ENCODE assay signal across 8 cellular contexts in genomic region chr13:61880576-61881283, GRCh38.
DNase-seq lines count a peak whose midpoint lies in the region; ATAC-seq and TF ChIP-seq lines count a peak whose summit lies in the region.

No MANE protein-coding gene starts in this region.

- intact Hi-C loops in activated CD8-positive, alpha-beta T cell treated with anti-CD3 and anti-CD28 coated beads for 36 hours (cut with micrococcal nuclease), result no loop called here
- intact Hi-C loops in PC-9 (cut with micrococcal nuclease; ENCODE audit: unreplicated experiment), result no loop called here
- intact Hi-C loops in naive thymus-derived CD4-positive, alpha-beta T cell (cut with micrococcal nuclease), result no loop called here

- no peak overlapping the region for H3K4me3 Mint-ChIP-seq in activated CD8-positive, alpha-beta T cell treated with anti-CD3 and anti-CD28 coated beads for 36 hours
- H3K4me3 Mint-ChIP-seq in activated CD8-positive, alpha-beta T cell treated with anti-CD3 and anti-CD28 coated beads, Interleukin-2, amount 10 ng/mL, durations not matched to agents 7 days and 5 days, result no peak overlapping the region
- H3K4me3 Mint-ChIP-seq in glutamatergic neuron (ENCODE audit: unreplicated experiment), result no peak overlapping the region
- H3K4me3 Mint-ChIP-seq in naive thymus-derived CD4-positive, alpha-beta T cell, result no peak overlapping the region
- H3K4me3 Mint-ChIP-seq in activated naive CD8-positive, alpha-beta T cell treated with anti-CD3 and anti-CD28 coated beads for 36 hours, result no peak overlapping the region

- no peaks in the 10 kb centered on the region for H3K36me3 Mint-ChIP-seq in activated CD8-positive, alpha-beta T cell treated with anti-CD3 and anti-CD28 coated beads for 36 hours (ENCODE audit: low read depth)
- no peaks in the 10 kb centered on the region for H3K36me3 Mint-ChIP-seq in activated CD8-positive, alpha-beta T cell treated with anti-CD3 and anti-CD28 coated beads, Interleukin-2, amount 10 ng/mL, durations not matched to agents 7 days and 5 days (ENCODE audit: low read depth)
- H3K36me3 Mint-ChIP-seq in glutamatergic neuron (ENCODE audit: unreplicated experiment), result peaks cover 8% of the 10 kb centered on the region
- peaks cover 0 to 4% (median 0%) of the 10 kb centered on the region in 5 donors for H3K36me3 Mint-ChIP-seq in naive thymus-derived CD4-positive, alpha-beta T cell
- H3K36me3 Mint-ChIP-seq in activated naive CD8-positive, alpha-beta T cell treated with anti-CD3 and anti-CD28 coated beads for 36 hours, result no peaks in the 10 kb centered on the region

- H3K36me3 ChIP-seq in PC-9 (ENCODE audit: low read depth), result no peaks in the 10 kb centered on the region
- no peaks in the 10 kb centered on the region for H3K36me3 ChIP-seq in naive thymus-derived CD4-positive, alpha-beta T cell (ENCODE audit: control insufficient read depth in 2 of 3, insufficient read depth in 3 of 3, low read length in 3 of 3)

- H4K20me1 ChIP-seq in PC-9 (ENCODE audit: insufficient read depth), result no peaks in the 10 kb centered on the region

- peak; percentile 2 for DNase-seq in activated CD8-positive, alpha-beta T cell treated with anti-CD3 and anti-CD28 coated beads for 36 hours
- DNase-seq in activated CD8-positive, alpha-beta T cell treated with anti-CD3 and anti-CD28 coated beads, Interleukin-2, amount 10 ng/mL, durations not matched to agents 7 days and 5 days, result no peak
- DNase-seq in PC-9 (peak in 1 of 2 experiments; percentile 8), glutamatergic neuron (no peak), NCI-H2227 treated with DMSO at 0.1 percent for 48 hours (lab: John Stamatoyannopoulos, UW) (no peak)
- DNase-seq in naive thymus-derived CD4-positive, alpha-beta T cell, result no peak
- no peak for DNase-seq in activated naive CD8-positive, alpha-beta T cell treated with anti-CD3 and anti-CD28 coated beads for 36 hours

- H3K9me3 Mint-ChIP-seq in activated CD8-positive, alpha-beta T cell treated with anti-CD3 and anti-CD28 coated beads for 36 hours, result peaks cover 8% of the 10 kb centered on the region
- peaks cover 13% of the 10 kb centered on the region for H3K9me3 Mint-ChIP-seq in activated CD8-positive, alpha-beta T cell treated with anti-CD3 and anti-CD28 coated beads, Interleukin-2, amount 10 ng/mL, durations not matched to agents 7 days and 5 days (ENCODE audit: insufficient read depth)
- peaks cover 2% of the 10 kb centered on the region for H3K9me3 Mint-ChIP-seq in glutamatergic neuron (ENCODE audit: unreplicated experiment)
- peaks cover 0 to 26% (median 8%) of the 10 kb centered on the region in 11 donors for H3K9me3 Mint-ChIP-seq in naive thymus-derived CD4-positive, alpha-beta T cell
- H3K9me3 Mint-ChIP-seq in activated naive CD8-positive, alpha-beta T cell treated with anti-CD3 and anti-CD28 coated beads for 36 hours, result peaks cover 6% of the 10 kb centered on the region

- H3K27ac Mint-ChIP-seq in activated CD8-positive, alpha-beta T cell treated with anti-CD3 and anti-CD28 coated beads for 36 hours, result no peak overlapping the region
- no peak overlapping the region for H3K27ac Mint-ChIP-seq in activated CD8-positive, alpha-beta T cell treated with anti-CD3 and anti-CD28 coated beads, Interleukin-2, amount 10 ng/mL, durations not matched to agents 7 days and 5 days
- H3K27ac Mint-ChIP-seq in glutamatergic neuron (ENCODE audit: unreplicated experiment), result no peak overlapping the region
- H3K27ac Mint-ChIP-seq in naive thymus-derived CD4-positive, alpha-beta T cell, result no peak overlapping the region
- no peak overlapping the region for H3K27ac Mint-ChIP-seq in activated naive CD8-positive, alpha-beta T cell treated with anti-CD3 and anti-CD28 coated beads for 36 hours

- H2AFZ ChIP-seq in PC-9, result no peak overlapping the region

- H3F3A ChIP-seq in PC-9 (ENCODE audit: insufficient read depth, low read depth), result no peaks in the 10 kb centered on the region

- no peaks in the 10 kb centered on the region for H3K9me3 ChIP-seq in PC-9 (ENCODE audit: insufficient read depth, low read depth)
- peaks cover 0 to 6% (median 0%) of the 10 kb centered on the region in 3 experiments for H3K9me3 ChIP-seq in naive thymus-derived CD4-positive, alpha-beta T cell (ENCODE audit: control insufficient read depth in 2 of 3, low read length in 3 of 3)

- no peak for ATAC-seq in activated CD8-positive, alpha-beta T cell treated with anti-CD3 and anti-CD28 coated beads for 36 hours
- no peak for ATAC-seq in activated CD8-positive, alpha-beta T cell treated with anti-CD3 and anti-CD28 coated beads, Interleukin-2, amount 10 ng/mL, durations not matched to agents 7 days and 5 days
- peak; percentile 88 for ATAC-seq in HG03066 (IDR thresholded peaks at IDR 0.05; ENCODE audit: low read depth, unreplicated experiment)
- ATAC-seq in naive thymus-derived CD4-positive, alpha-beta T cell, result no peak

- no peak overlapping the region for H3K4me2 ChIP-seq in PC-9

- H3K4me1 Mint-ChIP-seq in activated CD8-positive, alpha-beta T cell treated with anti-CD3 and anti-CD28 coated beads for 36 hours (ENCODE audit: low read depth), result no peaks in the 10 kb centered on the region
- no peaks in the 10 kb centered on the region for H3K4me1 Mint-ChIP-seq in activated CD8-positive, alpha-beta T cell treated with anti-CD3 and anti-CD28 coated beads, Interleukin-2, amount 10 ng/mL, durations not matched to agents 7 days and 5 days (ENCODE audit: low read depth)
- no peaks in the 10 kb centered on the region for H3K4me1 Mint-ChIP-seq in glutamatergic neuron (ENCODE audit: low read depth, unreplicated experiment)
- H3K4me1 Mint-ChIP-seq in naive thymus-derived CD4-positive, alpha-beta T cell, result no peaks in the 10 kb centered on the region
- no peaks in the 10 kb centered on the region for H3K4me1 Mint-ChIP-seq in activated naive CD8-positive, alpha-beta T cell treated with anti-CD3 and anti-CD28 coated beads for 36 hours

- no peaks in the 10 kb centered on the region for H3K4me1 ChIP-seq in PC-9 (replicated peaks; ENCODE audit: insufficient read depth)
- H3K4me1 ChIP-seq in naive thymus-derived CD4-positive, alpha-beta T cell (ENCODE audit: control insufficient read depth in 2 of 2, insufficient read depth in 2 of 2, low read length in 2 of 2), result no peaks in the 10 kb centered on the region

- no peak overlapping the region for H3K27ac ChIP-seq in PC-9
- H3K27ac ChIP-seq in naive thymus-derived CD4-positive, alpha-beta T cell (ENCODE audit: low read depth, low read length), result no peak overlapping the region

- peak; percentile 43 for TF ChIP-seq CTCF in activated CD8-positive, alpha-beta T cell treated with anti-CD3 and anti-CD28 coated beads for 36 hours (IDR thresholded peaks at IDR 0.05)
- TF ChIP-seq CTCF in PC-9 (conservative IDR thresholded peaks at IDR 0.05) (peak; percentile 74), glutamatergic neuron (IDR thresholded peaks at IDR 0.05; ENCODE audit: partially characterized antibody, unreplicated experiment) (peak; percentile 78)

- no TSS peak for BruUV-seq in PC-9 (replicated peaks; lab: Mats Ljungman, UMichigan)

- H3K27me3 Mint-ChIP-seq in activated CD8-positive, alpha-beta T cell treated with anti-CD3 and anti-CD28 coated beads for 36 hours, result no peaks in the 10 kb centered on the region
- no peaks in the 10 kb centered on the region for H3K27me3 Mint-ChIP-seq in activated CD8-positive, alpha-beta T cell treated with anti-CD3 and anti-CD28 coated beads, Interleukin-2, amount 10 ng/mL, durations not matched to agents 7 days and 5 days (ENCODE audit: low read depth)
- H3K27me3 Mint-ChIP-seq in glutamatergic neuron (ENCODE audit: unreplicated experiment), result no peaks in the 10 kb centered on the region
- no peaks in the 10 kb centered on the region for H3K27me3 Mint-ChIP-seq in naive thymus-derived CD4-positive, alpha-beta T cell
- H3K27me3 Mint-ChIP-seq in activated naive CD8-positive, alpha-beta T cell treated with anti-CD3 and anti-CD28 coated beads for 36 hours, result no peaks in the 10 kb centered on the region

- H3K79me2 ChIP-seq in PC-9 (ENCODE audit: low read depth), result no peaks in the 10 kb centered on the region

- POLR2A ChIA-PET in activated CD8-positive, alpha-beta T cell treated with anti-CD3 and anti-CD28 coated beads for 36 hours (lab: Charles Lee), result no interaction called here
- POLR2A ChIA-PET in activated CD8-positive, alpha-beta T cell treated with anti-CD3 and anti-CD28 coated beads, Interleukin-2, amount 10 ng/mL, durations not matched to agents 7 days and 5 days (lab: Charles Lee), result no interaction called here
- POLR2A ChIA-PET in PC-9 (lab: Charles Lee; ENCODE audit: unreplicated experiment), result no interaction called here
- POLR2A ChIA-PET in naive thymus-derived CD4-positive, alpha-beta T cell (lab: Charles Lee), result no interaction called here

- H3K9me2 ChIP-seq in PC-9 (ENCODE audit: insufficient read depth), result no peaks in the 10 kb centered on the region

- no peaks in the 10 kb centered on the region for H3K27me3 ChIP-seq in PC-9 (ENCODE audit: insufficient read depth, low read depth)
- no peaks in the 10 kb centered on the region for H3K27me3 ChIP-seq in naive thymus-derived CD4-positive, alpha-beta T cell (ENCODE audit: control insufficient read depth in 2 of 2, insufficient read depth in 2 of 2, low read length in 2 of 2)

- no peak overlapping the region for H3K4me3 ChIP-seq in PC-9
- H3K4me3 ChIP-seq in naive thymus-derived CD4-positive, alpha-beta T cell (ENCODE audit: low read length), result no peak overlapping the region

- CTCF ChIA-PET in activated CD8-positive, alpha-beta T cell treated with anti-CD3 and anti-CD28 coated beads for 36 hours (lab: Charles Lee), result no interaction called here
- CTCF ChIA-PET in activated CD8-positive, alpha-beta T cell treated with anti-CD3 and anti-CD28 coated beads, Interleukin-2, amount 10 ng/mL, durations not matched to agents 7 days and 5 days (lab: Charles Lee), result interaction anchor here (1.3 kb wide), 1 partner anchor 14 kb away, joined by 3 read pairs; no protein-coding TSS in a partner anchor
- CTCF ChIA-PET in PC-9 (lab: Charles Lee), result no interaction called here
- CTCF ChIA-PET in naive thymus-derived CD4-positive, alpha-beta T cell (lab: Charles Lee), result no interaction called here
